In the genomic region with DNA sequence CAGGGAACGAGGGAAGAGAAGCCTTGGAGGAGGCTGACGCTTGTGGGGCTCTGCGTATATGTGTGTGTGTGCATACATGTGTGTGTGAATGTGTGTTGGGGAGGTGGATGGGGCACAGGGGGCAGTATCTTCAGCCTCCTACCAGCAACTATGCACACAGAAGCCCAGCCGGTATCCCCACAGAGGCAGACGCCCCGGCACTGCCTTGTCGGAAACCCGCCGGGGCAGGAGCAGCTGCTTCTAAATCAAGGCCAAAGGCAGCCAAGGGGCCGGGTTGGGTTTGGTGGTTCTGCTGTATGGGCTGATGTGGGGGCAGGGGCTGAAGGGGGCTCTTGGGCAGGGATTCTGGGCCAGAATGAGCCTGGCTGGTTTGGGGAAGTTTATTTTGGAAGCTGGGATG, we compare ENCODE assay signal across 1 cellular context.
TF ChIP-seq lines count a peak whose summit lies in the region.

No MANE protein-coding gene starts in this region.

TF ChIP-seq in GM23338, 12 proteins besides CTCF, POLR2A, EP300 and RAD21:
- TF ChIP-seq, protein P1, sequence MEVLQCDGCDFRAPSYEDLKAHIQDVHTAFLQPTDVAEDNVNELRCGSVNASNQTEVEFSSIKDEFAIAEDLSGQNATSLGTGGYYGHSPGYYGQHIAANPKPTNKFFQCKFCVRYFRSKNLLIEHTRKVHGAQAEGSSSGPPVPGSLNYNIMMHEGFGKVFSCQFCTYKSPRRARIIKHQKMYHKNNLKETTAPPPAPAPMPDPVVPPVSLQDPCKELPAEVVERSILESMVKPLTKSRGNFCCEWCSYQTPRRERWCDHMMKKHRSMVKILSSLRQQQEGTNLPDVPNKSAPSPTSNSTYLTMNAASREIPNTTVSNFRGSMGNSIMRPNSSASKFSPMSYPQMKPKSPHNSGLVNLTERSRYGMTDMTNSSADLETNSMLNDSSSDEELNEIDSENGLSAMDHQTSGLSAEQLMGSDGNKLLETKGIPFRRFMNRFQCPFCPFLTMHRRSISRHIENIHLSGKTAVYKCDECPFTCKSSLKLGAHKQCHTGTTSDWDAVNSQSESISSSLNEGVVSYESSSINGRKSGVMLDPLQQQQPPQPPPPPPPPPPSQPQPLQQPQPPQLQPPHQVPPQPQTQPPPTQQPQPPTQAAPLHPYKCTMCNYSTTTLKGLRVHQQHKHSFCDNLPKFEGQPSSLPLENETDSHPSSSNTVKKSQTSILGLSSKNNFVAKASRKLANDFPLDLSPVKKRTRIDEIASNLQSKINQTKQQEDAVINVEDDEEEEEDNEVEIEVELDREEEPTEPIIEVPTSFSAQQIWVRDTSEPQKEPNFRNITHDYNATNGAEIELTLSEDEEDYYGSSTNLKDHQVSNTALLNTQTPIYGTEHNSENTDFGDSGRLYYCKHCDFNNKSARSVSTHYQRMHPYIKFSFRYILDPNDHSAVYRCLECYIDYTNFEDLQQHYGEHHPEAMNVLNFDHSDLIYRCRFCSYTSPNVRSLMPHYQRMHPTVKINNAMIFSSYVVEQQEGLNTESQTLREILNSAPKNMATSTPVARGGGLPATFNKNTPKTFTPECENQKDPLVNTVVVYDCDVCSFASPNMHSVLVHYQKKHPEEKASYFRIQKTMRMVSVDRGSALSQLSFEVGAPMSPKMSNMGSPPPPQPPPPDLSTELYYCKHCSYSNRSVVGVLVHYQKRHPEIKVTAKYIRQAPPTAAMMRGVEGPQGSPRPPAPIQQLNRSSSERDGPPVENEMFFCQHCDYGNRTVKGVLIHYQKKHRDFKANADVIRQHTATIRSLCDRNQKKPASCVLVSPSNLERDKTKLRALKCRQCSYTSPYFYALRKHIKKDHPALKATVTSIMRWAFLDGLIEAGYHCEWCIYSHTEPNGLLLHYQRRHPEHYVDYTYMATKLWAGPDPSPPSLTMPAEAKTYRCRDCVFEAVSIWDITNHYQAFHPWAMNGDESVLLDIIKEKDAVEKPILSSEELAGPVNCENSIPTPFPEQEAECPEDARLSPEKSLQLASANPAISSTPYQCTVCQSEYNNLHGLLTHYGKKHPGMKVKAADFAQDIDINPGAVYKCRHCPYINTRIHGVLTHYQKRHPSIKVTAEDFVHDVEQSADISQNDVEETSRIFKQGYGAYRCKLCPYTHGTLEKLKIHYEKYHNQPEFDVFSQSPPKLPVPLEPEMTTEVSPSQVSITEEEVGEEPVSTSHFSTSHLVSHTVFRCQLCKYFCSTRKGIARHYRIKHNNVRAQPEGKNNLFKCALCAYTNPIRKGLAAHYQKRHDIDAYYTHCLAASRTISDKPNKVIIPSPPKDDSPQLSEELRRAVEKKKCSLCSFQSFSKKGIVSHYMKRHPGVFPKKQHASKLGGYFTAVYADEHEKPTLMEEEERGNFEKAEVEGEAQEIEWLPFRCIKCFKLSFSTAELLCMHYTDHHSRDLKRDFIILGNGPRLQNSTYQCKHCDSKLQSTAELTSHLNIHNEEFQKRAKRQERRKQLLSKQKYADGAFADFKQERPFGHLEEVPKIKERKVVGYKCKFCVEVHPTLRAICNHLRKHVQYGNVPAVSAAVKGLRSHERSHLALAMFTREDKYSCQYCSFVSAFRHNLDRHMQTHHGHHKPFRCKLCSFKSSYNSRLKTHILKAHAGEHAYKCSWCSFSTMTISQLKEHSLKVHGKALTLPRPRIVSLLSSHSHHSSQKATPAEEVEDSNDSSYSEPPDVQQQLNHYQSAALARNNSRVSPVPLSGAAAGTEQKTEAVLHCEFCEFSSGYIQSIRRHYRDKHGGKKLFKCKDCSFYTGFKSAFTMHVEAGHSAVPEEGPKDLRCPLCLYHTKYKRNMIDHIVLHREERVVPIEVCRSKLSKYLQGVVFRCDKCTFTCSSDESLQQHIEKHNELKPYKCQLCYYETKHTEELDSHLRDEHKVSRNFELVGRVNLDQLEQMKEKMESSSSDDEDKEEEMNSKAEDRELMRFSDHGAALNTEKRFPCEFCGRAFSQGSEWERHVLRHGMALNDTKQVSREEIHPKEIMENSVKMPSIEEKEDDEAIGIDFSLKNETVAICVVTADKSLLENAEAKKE (CRISPR knock-in tag; IDR thresholded peaks at IDR 0.05), result no peak
- TF ChIP-seq, protein P2, sequence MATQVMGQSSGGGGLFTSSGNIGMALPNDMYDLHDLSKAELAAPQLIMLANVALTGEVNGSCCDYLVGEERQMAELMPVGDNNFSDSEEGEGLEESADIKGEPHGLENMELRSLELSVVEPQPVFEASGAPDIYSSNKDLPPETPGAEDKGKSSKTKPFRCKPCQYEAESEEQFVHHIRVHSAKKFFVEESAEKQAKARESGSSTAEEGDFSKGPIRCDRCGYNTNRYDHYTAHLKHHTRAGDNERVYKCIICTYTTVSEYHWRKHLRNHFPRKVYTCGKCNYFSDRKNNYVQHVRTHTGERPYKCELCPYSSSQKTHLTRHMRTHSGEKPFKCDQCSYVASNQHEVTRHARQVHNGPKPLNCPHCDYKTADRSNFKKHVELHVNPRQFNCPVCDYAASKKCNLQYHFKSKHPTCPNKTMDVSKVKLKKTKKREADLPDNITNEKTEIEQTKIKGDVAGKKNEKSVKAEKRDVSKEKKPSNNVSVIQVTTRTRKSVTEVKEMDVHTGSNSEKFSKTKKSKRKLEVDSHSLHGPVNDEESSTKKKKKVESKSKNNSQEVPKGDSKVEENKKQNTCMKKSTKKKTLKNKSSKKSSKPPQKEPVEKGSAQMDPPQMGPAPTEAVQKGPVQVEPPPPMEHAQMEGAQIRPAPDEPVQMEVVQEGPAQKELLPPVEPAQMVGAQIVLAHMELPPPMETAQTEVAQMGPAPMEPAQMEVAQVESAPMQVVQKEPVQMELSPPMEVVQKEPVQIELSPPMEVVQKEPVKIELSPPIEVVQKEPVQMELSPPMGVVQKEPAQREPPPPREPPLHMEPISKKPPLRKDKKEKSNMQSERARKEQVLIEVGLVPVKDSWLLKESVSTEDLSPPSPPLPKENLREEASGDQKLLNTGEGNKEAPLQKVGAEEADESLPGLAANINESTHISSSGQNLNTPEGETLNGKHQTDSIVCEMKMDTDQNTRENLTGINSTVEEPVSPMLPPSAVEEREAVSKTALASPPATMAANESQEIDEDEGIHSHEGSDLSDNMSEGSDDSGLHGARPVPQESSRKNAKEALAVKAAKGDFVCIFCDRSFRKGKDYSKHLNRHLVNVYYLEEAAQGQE (IDR thresholded peaks at IDR 0.05; ENCODE audit: unreplicated experiment), result no peak
- TF ChIP-seq POLR2AphosphoS5 (IDR thresholded peaks at IDR 0.05; ENCODE audit: low read depth) (no peak), NANOG (IDR thresholded peaks at IDR 0.05; ENCODE audit: borderline replicate concordance) (no peak), EZH2phosphoT487 (IDR thresholded peaks at IDR 0.05; ENCODE audit: unreplicated experiment) (no peak), CREB1 (CRISPR knock-in tag; IDR thresholded peaks at IDR 0.05; ENCODE audit: low read depth) (no peak), ZNF114 (CRISPR knock-in tag; IDR thresholded peaks at IDR 0.05) (no peak), ZNF331 (CRISPR knock-in tag; IDR thresholded peaks at IDR 0.05; ENCODE audit: low read depth) (no peak)
